In the genomic region with DNA sequence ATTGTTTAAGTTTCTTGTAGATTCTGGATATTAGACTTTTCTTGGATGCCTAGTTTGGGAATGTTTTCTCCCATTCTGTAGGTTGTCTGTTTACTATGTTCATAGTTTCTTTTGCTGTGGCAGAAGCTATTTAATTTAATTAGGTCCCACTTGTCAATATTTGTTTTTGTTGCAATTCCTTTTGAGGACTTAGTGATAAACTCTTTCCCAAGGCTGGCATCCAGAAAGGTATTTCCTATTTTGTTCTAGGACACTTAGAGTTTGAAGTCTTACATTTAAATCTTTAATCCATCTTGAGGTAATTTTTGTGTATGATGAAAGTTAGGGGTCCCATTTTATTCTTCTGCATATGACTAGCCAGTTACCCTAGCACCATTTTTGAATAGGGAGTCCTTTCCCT, we compare ENCODE assay signal across 36 cellular contexts. TPM values are rescaled to one million over a fixed set of nuclear protein-coding genes. Genes with fewer than 3 reads are reported as not detected.
"Had no signal": no experiment of that assay in that cellular context is flagged by ENCODE, and none has a peak within 500 bp of the region (broad histone marks: within the 10 kb centered on the region; RNA-seq: fewer than 3 reads in every experiment).

No MANE protein-coding gene starts in this region.

- ATAC-seq: activated CD4-positive, alpha-beta T cell treated with anti-CD3 and anti-CD28 coated beads for 36 hours; activated CD4-positive, CD25-positive, alpha-beta regulatory T cell treated with anti-CD3 and anti-CD28 coated beads, Interleukin-2, amount 50 U/mL, for 24 hours; activated CD8-positive, alpha-beta T cell treated with anti-CD3 and anti-CD28 coated beads for 36 hours; activated naive CD4-positive, alpha-beta T cell treated with anti-CD3 and anti-CD28 coated beads, Interleukin-2, amount 50 U/mL, for 72 hours; activated T-cell treated with anti-CD3 and anti-CD28 coated beads, Interleukin-2, amount 50 U/mL, for 4 hours; activated T-cell treated with anti-CD3 and anti-CD28 coated beads, Interleukin-2, amount 50 U/mL, for 72 hours; activated T-helper 17 cell treated with anti-CD3 and anti-CD28 coated beads, Interleukin-2, amount 50 U/mL, for 72 hours; body of pancreas; T-cell; T-helper 17 cell; WTC11 had no signal

- H3K4me3 Mint-ChIP-seq: activated CD4-positive, alpha-beta T cell treated with anti-CD3 and anti-CD28 coated beads for 36 hours; activated CD4-positive, alpha-beta T cell treated with anti-CD3 and anti-CD28 coated beads, Interleukin-2, amount 10 ng/mL, durations not matched to agents 7 days and 5 days; activated CD8-positive, alpha-beta T cell treated with anti-CD3 and anti-CD28 coated beads for 36 hours; activated naive CD4-positive, alpha-beta T cell treated with anti-CD3 and anti-CD28 coated beads for 36 hours; activated naive CD8-positive, alpha-beta T cell treated with anti-CD3 and anti-CD28 coated beads for 36 hours; activated T-cell treated with anti-CD3 and anti-CD28 coated beads, Interleukin-2, amount 50 U/mL, for 4 hours; activated T-cell treated with anti-CD3 and anti-CD28 coated beads, Interleukin-2, amount 50 U/mL, for 72 hours; activated T-helper 1 cell treated with anti-CD3 and anti-CD28 coated beads, Interleukin-12 subunit alpha, Interleukin-12 subunit beta, Interleukin-2, Interleukin-4 antibody, amounts not matched to agents 30 ng/mL and 10 ng/mL and 1 ng/mL, durations not matched to agents 14 hours and 24 hours and 36 hours; activated T-helper 17 cell treated with anti-CD3 and anti-CD28 coated beads, Interleukin-2, amount 50 U/mL, for 72 hours; T-cell; T-helper 17 cell; WTC11 had no signal

- H3K36me3 Mint-ChIP-seq: activated naive CD4-positive, alpha-beta T cell treated with anti-CD3 and anti-CD28 coated beads, Interleukin-2, amount 50 U/mL, for 72 hours; activated naive CD8-positive, alpha-beta T cell treated with anti-CD3 and anti-CD28 coated beads for 36 hours; T-cell; WTC11 had no signal

- H3K4me1 Mint-ChIP-seq: activated CD4-positive, alpha-beta T cell treated with anti-CD3 and anti-CD28 coated beads for 36 hours; activated CD4-positive, alpha-beta T cell treated with anti-CD3 and anti-CD28 coated beads, Interleukin-2, amount 10 ng/mL, durations not matched to agents 7 days and 5 days; activated naive CD8-positive, alpha-beta T cell treated with anti-CD3 and anti-CD28 coated beads for 36 hours; activated T-helper 17 cell treated with anti-CD3 and anti-CD28 coated beads, Interleukin-2, amount 50 U/mL, for 72 hours; T-cell; T-helper 17 cell; WTC11 had no signal

- H3K27me3 Mint-ChIP-seq: activated CD4-positive, alpha-beta T cell treated with anti-CD3 and anti-CD28 coated beads for 36 hours; activated CD4-positive, alpha-beta T cell treated with anti-CD3 and anti-CD28 coated beads, Interleukin-2, amount 10 ng/mL, durations not matched to agents 7 days and 5 days; activated CD8-positive, alpha-beta T cell treated with anti-CD3 and anti-CD28 coated beads for 36 hours; activated naive CD8-positive, alpha-beta T cell treated with anti-CD3 and anti-CD28 coated beads for 36 hours; activated T-helper 17 cell treated with anti-CD3 and anti-CD28 coated beads, Interleukin-2, amount 50 U/mL, for 72 hours; T-cell; T-helper 17 cell had no signal

- H3K27ac Mint-ChIP-seq: activated CD4-positive, alpha-beta T cell treated with anti-CD3 and anti-CD28 coated beads for 36 hours; activated CD4-positive, alpha-beta T cell treated with anti-CD3 and anti-CD28 coated beads, Interleukin-2, amount 10 ng/mL, durations not matched to agents 7 days and 5 days; activated CD8-positive, alpha-beta T cell treated with anti-CD3 and anti-CD28 coated beads for 36 hours; activated naive CD4-positive, alpha-beta T cell treated with anti-CD3 and anti-CD28 coated beads for 36 hours; activated naive CD4-positive, alpha-beta T cell treated with anti-CD3 and anti-CD28 coated beads, Interleukin-2, amount 50 U/mL, for 72 hours; activated naive CD8-positive, alpha-beta T cell treated with anti-CD3 and anti-CD28 coated beads for 36 hours; activated T-cell treated with anti-CD3 and anti-CD28 coated beads, Interleukin-2, amount 50 U/mL, for 72 hours; activated T-helper 1 cell treated with anti-CD3 and anti-CD28 coated beads, Interleukin-12 subunit alpha, Interleukin-12 subunit beta, Interleukin-2, Interleukin-4 antibody, amounts not matched to agents 30 ng/mL and 10 ng/mL and 1 ng/mL, durations not matched to agents 14 hours and 24 hours and 36 hours; activated T-helper 17 cell treated with anti-CD3 and anti-CD28 coated beads, Interleukin-2, amount 50 U/mL, for 72 hours; T-cell; T-helper 17 cell; WTC11 had no signal

- H3K9me3 Mint-ChIP-seq: activated CD4-positive, alpha-beta T cell treated with anti-CD3 and anti-CD28 coated beads, Interleukin-2, amount 10 ng/mL, durations not matched to agents 7 days and 5 days; activated CD8-positive, alpha-beta T cell treated with anti-CD3 and anti-CD28 coated beads for 36 hours; activated naive CD8-positive, alpha-beta T cell treated with anti-CD3 and anti-CD28 coated beads for 36 hours had no signal

- DNase-seq: activated CD4-positive, alpha-beta T cell treated with anti-CD3 and anti-CD28 coated beads for 1 hour; activated CD4-positive, alpha-beta T cell treated with anti-CD3 and anti-CD28 coated beads for 36 hours; activated CD4-positive, alpha-beta T cell treated with anti-CD3 and anti-CD28 coated beads for 48 hours; activated CD4-positive, alpha-beta T cell treated with anti-CD3 and anti-CD28 coated beads, Interleukin-2, amount 10 ng/mL, durations not matched to agents 7 days and 5 days; activated CD4-positive, alpha-beta T cell treated with anti-CD3 and anti-CD28 coated beads, Interleukin-2, amount 50 U/mL, for 48 hours; activated CD4-positive, CD25-positive, alpha-beta regulatory T cell; activated CD8-positive, alpha-beta memory T cell treated with anti-CD3 and anti-CD28 coated beads, Interleukin-2, amount 50 U/mL, for 4 hours; activated CD8-positive, alpha-beta T cell treated with anti-CD3 and anti-CD28 coated beads for 36 hours; activated effector memory CD4-positive, alpha-beta T cell treated with anti-CD3 and anti-CD28 coated beads, Interleukin-2, amount 50 U/mL, for 16 hours; activated gamma-delta T cell treated with Interleukin-2 at 50 U/mL for 16 hours; activated naive CD4-positive, alpha-beta T cell; activated naive CD4-positive, alpha-beta T cell treated with anti-CD3 and anti-CD28 coated beads for 36 hours; activated naive CD4-positive, alpha-beta T cell treated with anti-CD3 and anti-CD28 coated beads, Interleukin-2, amount 50 U/mL, for 16 hours; activated naive CD8-positive, alpha-beta T cell treated with anti-CD3 and anti-CD28 coated beads for 36 hours; activated T-cell treated with anti-CD3 and anti-CD28 coated beads for 4 hours; activated T-cell treated with anti-CD3 and anti-CD28 coated beads, Interleukin-2, amount 50 U/mL, for 1 hour; activated T-cell treated with anti-CD3 and anti-CD28 coated beads, Interleukin-2, amount 50 U/mL, for 4 hours; activated T-cell treated with anti-CD3 and anti-CD28 coated beads, Interleukin-2, amount 50 U/mL, for 72 hours; adrenal gland; amniotic stem cell; aorta; body of pancreas; brain microvascular endothelial cell; central memory CD4-positive, alpha-beta T cell; T-cell; T-helper 17 cell; WERI-Rb-1 had no signal

- H3K4me3 ChIP-seq: adrenal gland, body of pancreas, breast epithelium had no signal

RNA-seq across cellular contexts. Expression of a gene that starts 54.9 kb away (rescaled TPM):
- total RNA-seq: activated CD4-positive, alpha-beta T cell treated with anti-CD3 and anti-CD28 coated beads, Interleukin-2, amount 10 ng/mL, durations not matched to agents 7 days and 5 days; activated CD8-positive, alpha-beta memory T cell treated with anti-CD3 and anti-CD28 coated beads for 36 hours; activated CD8-positive, alpha-beta T cell treated with anti-CD3 and anti-CD28 coated beads for 36 hours; activated naive CD4-positive, alpha-beta T cell treated with anti-CD3 and anti-CD28 coated beads for 36 hours; activated naive CD4-positive, alpha-beta T cell treated with anti-CD3 and anti-CD28 coated beads, Interleukin-2, amount 50 U/mL, for 72 hours; activated naive CD8-positive, alpha-beta T cell treated with anti-CD3 and anti-CD28 coated beads for 36 hours; activated T-cell treated with anti-CD3 and anti-CD28 coated beads, Interleukin-2, amount 50 U/mL, for 72 hours; activated T-helper 1 cell treated with anti-CD3 and anti-CD28 coated beads, Interleukin-12 subunit alpha, Interleukin-12 subunit beta, Interleukin-2, Interleukin-4 antibody, amounts not matched to agents 30 ng/mL and 10 ng/mL and 1 ng/mL, durations not matched to agents 14 hours and 24 hours and 36 hours; activated T-helper 17 cell treated with anti-CD3 and anti-CD28 coated beads, Interleukin-2, amount 50 U/mL, for 72 hours; T-helper 1 cell treated with Interleukin-12 subunit alpha and Interleukin-12 subunit beta and Interleukin-4 antibody, amounts not matched to agents 30 ng/mL and 1 ng/mL, for 36 hours; T-helper 2 cell treated with Interferon-gamma antibody and Interleukin-4, amounts not matched to agents 100 ng/mL and 5 ng/mL, for 36 hours had no signal
